In genomic region chr14:38948576-38948975, GRCh38 we compare ENCODE assay signal across 24 cellular contexts.
"Had no signal": no experiment of that assay in that cellular context is flagged by ENCODE, and none has a peak within 500 bp of the region (broad histone marks: within the 10 kb centered on the region; RNA-seq: fewer than 3 reads in every experiment).

No MANE protein-coding gene starts in this region.

- H3K9me3 ChIP-seq: Peyer's patch had no signal

- H3K4me3 Mint-ChIP-seq: activated CD8-positive, alpha-beta T cell treated with anti-CD3 and anti-CD28 coated beads, Interleukin-2, amount 10 ng/mL, durations not matched to agents 7 days and 5 days; T-helper 1 cell treated with Interleukin-12 subunit alpha and Interleukin-12 subunit beta and Interleukin-4 antibody, amounts not matched to agents 30 μg/mL and 1 μg/mL, for 36 hours; WTC11 had no signal

- H3K27ac ChIP-seq: Peyer's patch, RWPE1 had no signal

- H3K36me3 Mint-ChIP-seq: activated naive CD4-positive, alpha-beta T cell treated with anti-CD3 and anti-CD28 coated beads, Interleukin-2, amount 50 U/mL, for 72 hours; WTC11 had no signal

- DNase-seq: activated CD4-positive, alpha-beta T cell treated with anti-CD3 and anti-CD28 coated beads for 48 hours; activated CD4-positive, alpha-beta T cell treated with anti-CD3 and anti-CD28 coated beads, Interleukin-2, amount 50 U/mL, for 4 hours; activated CD4-positive, CD25-positive, alpha-beta regulatory T cell treated with anti-CD3 and anti-CD28 coated beads, Interleukin-2, amount 50 U/mL, for 72 hours; activated CD8-positive, alpha-beta memory T cell treated with anti-CD3 and anti-CD28 coated beads, Interleukin-2, amount 50 U/mL, for 48 hours; activated CD8-positive, alpha-beta T cell treated with anti-CD3 and anti-CD28 coated beads, Interleukin-2, amount 10 ng/mL, durations not matched to agents 7 days and 5 days; activated effector memory CD4-positive, alpha-beta T cell treated with anti-CD3 and anti-CD28 coated beads, Interleukin-2, amount 50 U/mL, for 16 hours; activated naive CD4-positive, alpha-beta T cell treated with Interleukin-2 at 50 U/mL for 16 hours; activated T-cell treated with anti-CD3 and anti-CD28 coated beads, Interleukin-2, amount 50 U/mL, for 1 hour; Karpas-422; NCI-H1105 treated with DMSO at 0.1 percent for 48 hours; NCI-H146; NCI-H187 treated with DMSO at 0.1 percent for 48 hours; NCI-H2107; NCI-H2171 treated with DMSO at 0.1 percent for 48 hours; NCI-H82; NK-92 treated with Interleukin-12 subunit alpha and Interleukin-12 subunit beta, amount 100 ng/mL, for 24 hours; OCI-M1; Peyer's patch; SHP77 had no signal

- H3K9me3 Mint-ChIP-seq: activated naive CD4-positive, alpha-beta T cell treated with anti-CD3 and anti-CD28 coated beads, Interleukin-2, amount 50 U/mL, for 72 hours; T-helper 1 cell treated with Interleukin-12 subunit alpha and Interleukin-12 subunit beta and Interleukin-4 antibody, amounts not matched to agents 30 μg/mL and 1 μg/mL, for 36 hours; WTC11 had no signal

- H3K27ac Mint-ChIP-seq: activated CD8-positive, alpha-beta T cell treated with anti-CD3 and anti-CD28 coated beads, Interleukin-2, amount 10 ng/mL, durations not matched to agents 7 days and 5 days; activated naive CD4-positive, alpha-beta T cell treated with anti-CD3 and anti-CD28 coated beads, Interleukin-2, amount 50 U/mL, for 72 hours; T-helper 1 cell treated with Interleukin-12 subunit alpha and Interleukin-12 subunit beta and Interleukin-4 antibody, amounts not matched to agents 30 μg/mL and 1 μg/mL, for 36 hours; WTC11 had no signal

- H3K4me1 ChIP-seq: Peyer's patch had no signal

- ATAC-seq: activated CD8-positive, alpha-beta T cell treated with anti-CD3 and anti-CD28 coated beads, Interleukin-2, amount 10 ng/mL, durations not matched to agents 7 days and 5 days; activated naive CD4-positive, alpha-beta T cell treated with anti-CD3 and anti-CD28 coated beads, Interleukin-2, amount 50 U/mL, for 72 hours; K562; WTC11 had no signal

- H3K4me1 Mint-ChIP-seq: WTC11 had no signal

- H3K27me3 ChIP-seq: Peyer's patch had no signal
